18 cellular contexts compared by ENCODE assay signal in the genomic region with DNA sequence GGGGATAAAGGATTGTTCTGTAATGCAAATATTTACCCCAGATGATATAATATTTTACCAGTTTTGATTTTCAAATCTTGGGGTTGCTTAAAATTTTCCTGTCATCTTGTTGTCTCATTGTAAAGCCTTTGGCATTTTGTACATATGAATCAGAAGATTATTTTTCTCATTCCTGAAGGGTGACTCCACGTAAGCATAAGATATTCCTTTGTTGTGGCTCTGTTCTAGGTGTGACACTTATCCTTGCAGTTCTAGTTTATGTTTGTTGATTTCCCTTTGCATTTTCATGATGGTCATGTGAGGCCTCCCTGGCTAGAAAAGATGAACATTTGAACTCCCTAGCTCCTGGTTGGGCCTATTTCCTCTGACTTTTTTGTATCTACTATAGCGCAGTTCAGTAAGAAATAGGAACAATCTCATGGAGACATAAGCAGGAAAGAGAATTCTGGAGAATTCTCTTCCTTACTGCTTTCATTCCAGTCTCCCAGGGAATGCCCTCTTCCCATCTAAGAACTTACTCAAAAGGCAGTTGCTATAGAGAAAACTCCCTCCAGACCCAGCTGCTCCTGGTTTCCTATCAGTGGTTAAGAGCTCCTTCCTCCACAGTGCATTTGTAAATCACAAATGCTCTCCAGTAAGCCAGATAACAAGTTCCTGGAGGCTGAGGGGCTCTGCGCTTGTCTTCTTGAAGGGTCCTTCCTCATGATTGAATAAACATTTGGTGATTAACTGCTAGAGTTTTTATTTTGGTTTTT.
DNase-seq lines count a peak whose midpoint lies in the region; TF ChIP-seq lines count a peak whose summit lies in the region.
"Had no signal": no experiment of that assay in that cellular context is flagged by ENCODE, and none has a peak within 500 bp of the region (broad histone marks: within the 10 kb centered on the region; RNA-seq: fewer than 3 reads in every experiment).

No MANE protein-coding gene starts in this region.

- TF ChIP-seq CTCF in osteoblast (IDR thresholded peaks at IDR 0.05; ENCODE audit: extremely low read depth, low read depth, low read length), result no peak

- peak overlapping the region; percentile 25 for H3K4me2 ChIP-seq in osteoblast (ENCODE audit: insufficient read depth, low read length)

- no peaks in the 10 kb centered on the region for H3K27me3 ChIP-seq in osteoblast (ENCODE audit: insufficient read depth, low read length)
- H3K27me3 ChIP-seq: esophagus muscularis mucosa, neutrophil had no signal

- H2AFZ ChIP-seq in osteoblast (ENCODE audit: low read length), result peak overlapping the region; percentile 55

- no peak overlapping the region for H3K4me3 ChIP-seq in osteoblast (ENCODE audit: insufficient read depth, low read length)
- H3K4me3 ChIP-seq: esophagus muscularis mucosa, K562 had no signal

- peaks cover 14% of the 10 kb centered on the region for H3K4me1 ChIP-seq in osteoblast (ENCODE audit: insufficient read depth, low read length)

- no peak overlapping the region for H3K27ac ChIP-seq in epithelial cell of prostate
- peak overlapping the region; percentile 63 for H3K27ac ChIP-seq in osteoblast (ENCODE audit: low read depth, low read length)
- H3K27ac ChIP-seq: esophagus muscularis mucosa, neutrophil had no signal

- no peaks in the 10 kb centered on the region for H3K9me3 ChIP-seq in osteoblast (ENCODE audit: low read depth, low read length)
- H3K9me3 ChIP-seq: esophagus muscularis mucosa, neutrophil had no signal

- H4K20me1 ChIP-seq in osteoblast (ENCODE audit: insufficient read depth, low read length), result no peaks in the 10 kb centered on the region

- H3K36me3 ChIP-seq in osteoblast (ENCODE audit: insufficient read depth, low read length), result no peaks in the 10 kb centered on the region
- H3K36me3 ChIP-seq: esophagus muscularis mucosa, neutrophil had no signal

- DNase-seq in ELR (ENCODE audit: low read depth), result peak; percentile 86
- DNase-seq in RKO (ENCODE audit: low spot score), result peak; percentile 0
- peak; percentile 22 for DNase-seq in epithelial cell of prostate (ENCODE audit: low read depth, low spot score)
- DNase-seq in osteoblast (ENCODE audit: insufficient read length, low spot score, missing footprints), result no peak
- DNase-seq in activated naive CD4-positive, alpha-beta T cell (lab: John Stamatoyannopoulos, UW), result no peak
- DNase-seq in NCI-H524 treated with DMSO at 0.1 percent for 48 hours (lab: John Stamatoyannopoulos, UW), result no peak
- no peak for DNase-seq in HPDE6-E6E7 (ENCODE audit: extremely low spot score)
- DNase-seq in GM03348 (ENCODE audit: low spot score), result no peak
- DNase-seq: activated CD4-positive, alpha-beta memory T cell treated with anti-CD3 and anti-CD28 coated beads for 36 hours; activated T-cell treated with anti-CD3 and anti-CD28 coated beads, Interleukin-2, amount 50 U/mL, for 24 hours; COR-L47; kidney; NCI-H1092 treated with DMSO at 0.1 percent for 48 hours; NCI-H748 treated with DMSO at 0.1 percent for 48 hours; stimulated activated CD4-positive, alpha-beta T cell treated with anti-CD3 and anti-CD28 coated beads, Interleukin-2, amount 100 ng/mL, for 24 hours had no signal

- H3K79me2 ChIP-seq in osteoblast (ENCODE audit: insufficient read depth, low read length), result no peaks in the 10 kb centered on the region

Comparison
In these comparisons a context has a peak if more than half of its experiments do, and no peak if none do; other contexts are left out.
1. DNase-seq: peak in ELR (single experiment), RKO (single experiment) and epithelial cell of prostate (single experiment); none in osteoblast (single experiment), activated naive CD4-positive, alpha-beta T cell (0 of 4), NCI-H524 treated with DMSO at 0.1 percent for 48 hours (single experiment), HPDE6-E6E7 (single experiment) and GM03348 (single experiment).